In the genomic region with DNA sequence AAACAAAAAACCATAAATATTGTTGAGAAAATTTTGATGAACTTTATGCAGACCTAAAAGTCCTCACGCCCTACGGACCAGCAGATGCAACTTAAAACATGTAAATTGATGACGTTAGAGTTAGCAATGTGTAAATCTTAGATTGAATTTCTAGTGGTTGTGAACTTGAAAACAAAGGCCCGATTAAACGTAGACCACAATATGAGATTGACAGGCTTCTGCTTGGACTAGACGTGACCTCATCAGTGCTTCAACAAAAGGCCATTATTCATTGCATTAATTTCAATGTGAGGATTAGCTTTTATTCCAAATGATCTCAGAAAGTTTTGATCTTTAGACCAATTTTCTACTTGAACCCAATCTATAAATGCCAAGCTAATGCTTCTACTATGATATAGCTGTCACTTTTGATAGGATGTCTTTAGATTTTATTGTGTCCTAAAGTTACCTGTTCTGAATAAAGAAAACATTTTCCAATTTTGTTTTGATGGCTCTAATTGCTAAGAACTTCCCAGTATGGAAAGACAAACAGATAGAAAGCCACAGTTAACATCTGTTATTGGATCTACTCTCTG, we compare ENCODE assay signal across 18 cellular contexts. TPM values are rescaled to one million over a fixed set of nuclear protein-coding genes. Genes with fewer than 3 reads are reported as not detected.
DNase-seq lines count a peak whose midpoint lies in the region; ATAC-seq, FAIRE-seq and TF ChIP-seq lines count a peak whose summit lies in the region.
"Had no signal": no experiment of that assay in that cellular context is flagged by ENCODE, and none has a peak within 500 bp of the region (broad histone marks: within the 10 kb centered on the region; RNA-seq: fewer than 3 reads in every experiment).

No MANE protein-coding gene starts in this region.

- no peak for DNase-seq in HepG2 (ENCODE audit: low spot score)
- no peak for DNase-seq in right lobe of liver
- DNase-seq in SK-MEL-5 (ENCODE audit: low read depth, low spot score), result peak; percentile 23
- DNase-seq in globus pallidus (ENCODE audit: low spot score), result peak; percentile 17
- no peak for DNase-seq in cerebellar cortex (ENCODE audit: low spot score)
- DNase-seq in DMS53 (lab: John Stamatoyannopoulos, UW), result no peak
- DNase-seq: 8988T; ACHN; C1 segment of cervical spinal cord; CD4-positive, alpha-beta T cell; DMS79 treated with DMSO at 0.1 percent for 48 hours; EL; HCEC 1CT had no signal

- H3K79me2 ChIP-seq in HepG2 (ENCODE audit: insufficient read depth, low read length), result no peaks in the 10 kb centered on the region

- no peak for TF ChIP-seq RAD21 in HepG2 (CRISPR knock-in tag; IDR thresholded peaks at IDR 0.05)

- WGBS in HepG2 (ENCODE audit: low lambda C conversion rate), result 63% methylated on average over 6 of the region's 6 CpGs
- WGBS in right lobe of liver (ENCODE audit: insufficient coverage, low coverage, low lambda C conversion rate, missing lambda C conversion rate), result 86% methylated on average over 6 of the region's 6 CpGs

- BruUV-seq in HepG2 (replicated peaks; lab: Mats Ljungman, UMichigan), result no TSS peak

- H3K9ac ChIP-seq in HepG2 (ENCODE audit: insufficient read depth, low read depth, low read length), result no peak overlapping the region

- H3K27ac ChIP-seq in HepG2 (ENCODE audit: extremely low read length, insufficient read depth, low read length), result no peak overlapping the region
- no peak overlapping the region for H3K27ac ChIP-seq in right lobe of liver

- POLR2A ChIA-PET in HepG2 (lab: Yijun Ruan, JAX), result no interaction called here

- no peak overlapping the region for H3K4me2 ChIP-seq in HepG2 (ENCODE audit: low read depth, low read length)

- CTCF ChIA-PET in HepG2 (lab: Yijun Ruan, JAX; ENCODE audit: low intra/inter-chr PET ratio, low total read pairs), result no interaction called here

- no peak overlapping the region for H2AFZ ChIP-seq in HepG2 (ENCODE audit: low read length)

- no peak for TF ChIP-seq EP300 in HepG2 (IDR thresholded peaks at IDR 0.05; ENCODE audit: low read depth in 2 of 2, low read length in 2 of 2)
- no peak for TF ChIP-seq EP300 in HepG2 (CRISPR knock-in tag; IDR thresholded peaks at IDR 0.05; ENCODE audit: borderline replicate concordance)

- no peak for TF ChIP-seq CTCF in HepG2 (CRISPR knock-in tag; IDR thresholded peaks at IDR 0.05)
- no peak for TF ChIP-seq CTCF in right lobe of liver (IDR thresholded peaks at IDR 0.05)

- ATAC-seq in HepG2, result no peak
- no peak for ATAC-seq in right lobe of liver
- ATAC-seq in GM21737 (IDR thresholded peaks at IDR 0.05; ENCODE audit: unreplicated experiment), result no peak
- no peak for ATAC-seq in HG03095 (IDR thresholded peaks at IDR 0.05; ENCODE audit: unreplicated experiment)

- no peaks in the 10 kb centered on the region for H3K9me3 ChIP-seq in HepG2 (ENCODE audit: low read length)
- H3K9me3 ChIP-seq in right lobe of liver, result no peaks in the 10 kb centered on the region

- no peaks in the 10 kb centered on the region for H3K4me1 ChIP-seq in HepG2 (ENCODE audit: insufficient read depth, low read length)
- H3K4me1 ChIP-seq in right lobe of liver, result no peaks in the 10 kb centered on the region

- H4K20me1 ChIP-seq in HepG2 (ENCODE audit: insufficient read depth, low read length), result no peaks in the 10 kb centered on the region

- H3K27me3 ChIP-seq in HepG2 (ENCODE audit: control insufficient read depth in 1 of 2, insufficient read depth in 2 of 2, low read length in 2 of 2), result no peaks in the 10 kb centered on the region
- H3K27me3 ChIP-seq in right lobe of liver, result no peaks in the 10 kb centered on the region

- H3K36me3 ChIP-seq in HepG2 (replicated peaks in 1 of 2; ENCODE audit: control insufficient read depth in 1 of 2, insufficient read depth in 2 of 2, low read length in 2 of 2), result no peaks in the 10 kb centered on the region
- no peaks in the 10 kb centered on the region for H3K36me3 ChIP-seq in right lobe of liver

- TF ChIP-seq POLR2A in HepG2 (IDR thresholded peaks at IDR 0.05; ENCODE audit: insufficient read depth in 1 of 2, low read depth in 2 of 2, low read length in 2 of 2) (no peak), right lobe of liver (IDR thresholded peaks at IDR 0.05) (no peak)

- no peak overlapping the region for H3K4me3 ChIP-seq in HepG2 (replicated peaks in 1 of 3; ENCODE audit: insufficient read depth in 1 of 3, low read depth in 2 of 3, low read length in 3 of 3)
- no peak overlapping the region for H3K4me3 ChIP-seq in right lobe of liver

- intact Hi-C loops in HepG2 (cut with micrococcal nuclease; ENCODE audit: unreplicated experiment) (no loop called here), right lobe of liver (cut with DNase I) (no loop called here)

- FAIRE-seq in HepG2 (lab: Jason Lieb, UNC), result no peak
- FAIRE-seq: G401.6, GM12891, GM19239 had no signal

- in situ Hi-C loops in HepG2 (cut with HindIII; ENCODE audit: extremely low pct_ligation_motif_present, low pct_unique_long_range_greater_than_20kb) (no loop called here), SK-MEL-5 (cut with HindIII; ENCODE audit: low pct_unique_long_range_greater_than_20kb, low sequenced_read_pairs) (no loop called here)

TF ChIP-seq in HepG2, 621 proteins besides CTCF, POLR2A, EP300 and RAD21:
- TF ChIP-seq CREB1 (IDR thresholded peaks at IDR 0.05) (0 out of 2 replicates have a peak, but pooled peaks have one; percentile 10), CREB1 (CRISPR knock-in tag; IDR thresholded peaks at IDR 0.05) (no peak), ZNF432 (CRISPR knock-in tag; IDR thresholded peaks at IDR 0.05; ENCODE audit: borderline replicate concordance) (no peak)

RNA-seq across cellular contexts. Expression of a gene that starts 55.4 kb away (rescaled TPM):
- total RNA-seq in HepG2 (2016; rRNA removed; fragmentation: Illumina TruSeq; extraction: Trizol) (69.9 and 105 TPM in 2 replicates), right lobe of liver (100 to 1,000 TPM in 5 of 6 experiments, 10 to 100 TPM in 1; 94.0 to 239 (median 120) TPM)
- 27.3 and 31.2 TPM in 2 replicates for total RNA-seq in HepG2 (2016; cell fraction: cytosol; rRNA removed; fragmentation: Illumina TruSeq; extraction: Trizol; ENCODE audit: low read depth)
- total RNA-seq in HepG2 (2016; cell fraction: insoluble cytoplasmic fraction; rRNA removed; fragmentation: Illumina TruSeq; extraction: Trizol), result 66.5 and 98.8 TPM in 2 replicates
- 43.0 and 45.8 TPM in 2 replicates for total RNA-seq in HepG2 (2016; cell fraction: membrane; rRNA removed; fragmentation: Illumina TruSeq; extraction: Trizol)
- 81.8 and 105 TPM in 2 replicates for total RNA-seq in HepG2 (2016; cell fraction: nucleus; rRNA removed; fragmentation: Illumina TruSeq; extraction: Trizol)
- polyA plus RNA-seq in HepG2 (2011; rRNA removed), result 80.5 and 87.1 TPM in 2 replicates
- polyA plus RNA-seq in HepG2 (2011; cell fraction: cytosol; rRNA removed), result 28.9 and 46.4 TPM in 2 replicates
- 143 and 183 TPM in 2 replicates for polyA plus RNA-seq in HepG2 (2011; cell fraction: nucleus; rRNA removed)
- 73.6 TPM in 2 replicates for polyA plus RNA-seq in HepG2 (2012)
- 12.7 and 16.1 TPM in 2 replicates for polyA plus RNA-seq in HepG2 (2016; cell fraction: cytosol; fragmentation: Illumina TruSeq; extraction: Trizol; ENCODE audit: low read depth)
- 38.1 and 38.6 TPM in 2 replicates for polyA plus RNA-seq in HepG2 (2016; cell fraction: insoluble cytoplasmic fraction; fragmentation: Illumina TruSeq; extraction: Trizol; ENCODE audit: low read depth)
- polyA plus RNA-seq in HepG2 (2016; cell fraction: membrane; fragmentation: Illumina TruSeq; extraction: Trizol; ENCODE audit: low read depth), result 20.8 and 23.3 TPM in 2 replicates
- polyA plus RNA-seq in HepG2 (2016; cell fraction: nucleus; fragmentation: Illumina TruSeq; extraction: Trizol; ENCODE audit: insufficient read depth, low read depth), result 101 TPM in 2 replicates
- 29.8 and 31.4 TPM in 2 replicates for polyA minus RNA-seq in HepG2 (2011; rRNA and poly(A)+ RNA removed; ENCODE audit: low replicate concordance)
- 33.5 and 35.2 TPM in 2 replicates for polyA minus RNA-seq in HepG2 (2011; cell fraction: cytosol; rRNA and poly(A)+ RNA removed)
- polyA minus RNA-seq in HepG2 (2011; cell fraction: nucleus; rRNA and poly(A)+ RNA removed), result 51.2 and 70.0 TPM in 2 replicates
- total RNA-seq in SK-MEL-5 (2014; rRNA removed; shearing (Covaris generic)), result 140 and 152 TPM in 2 replicates
- polyA plus RNA-seq in SK-MEL-5 (2015; cell fraction: cytosol; rRNA removed), result 108 and 124 TPM in 2 replicates
- polyA plus RNA-seq in SK-MEL-5 (2015; cell fraction: nucleus; rRNA removed), result 149 and 176 TPM in 2 replicates

Comparison
In these comparisons a context has a peak if more than half of its experiments do, and no peak if none do; other contexts are left out.
1. DNase-seq: peak in SK-MEL-5 (single experiment) and globus pallidus (single experiment); none in HepG2 (single experiment), right lobe of liver (0 of 3), cerebellar cortex (single experiment) and DMS53 (single experiment).